ENCODE assay signal across 17 cellular contexts in the genomic region with DNA sequence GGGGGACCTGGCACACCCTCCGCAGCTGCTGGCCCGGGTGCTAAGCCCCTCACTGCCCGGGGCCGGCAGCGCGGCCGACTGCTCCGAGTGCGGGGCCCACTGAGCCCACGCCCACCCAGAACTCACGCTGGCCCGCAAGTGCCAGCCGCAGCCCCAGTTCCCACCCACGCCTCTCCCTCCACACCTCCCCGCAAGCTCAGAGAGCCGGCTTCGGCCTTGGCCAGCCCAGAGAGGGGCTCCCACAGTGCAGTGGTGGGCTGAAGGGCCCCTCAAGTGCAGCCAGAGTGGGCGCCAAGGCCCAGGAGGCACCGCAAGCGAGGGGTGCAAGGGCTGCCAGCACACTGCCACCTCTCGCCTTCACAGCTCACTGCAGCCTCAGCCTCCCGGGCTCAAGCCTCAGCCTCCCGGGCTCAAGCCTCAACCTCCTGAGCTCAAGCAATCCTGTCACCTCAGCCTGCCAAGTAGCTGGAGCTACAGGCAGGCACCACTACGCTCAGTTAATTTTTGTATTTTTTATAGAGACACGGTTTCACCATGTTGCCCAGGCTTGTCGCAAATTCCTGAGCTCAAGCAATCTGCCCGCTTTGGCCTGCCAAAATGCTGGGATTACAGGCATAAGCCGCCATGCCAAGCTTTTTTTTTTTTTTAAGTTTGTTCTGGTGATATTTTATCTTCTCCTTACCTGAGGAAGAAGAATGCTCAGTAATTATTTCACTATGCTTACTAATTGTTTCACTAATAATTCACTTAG.
DNase-seq lines count a peak whose midpoint lies in the region; ATAC-seq, FAIRE-seq and TF ChIP-seq lines count a peak whose summit lies in the region.
"Had no signal": no experiment of that assay in that cellular context is flagged by ENCODE, and none has a peak within 500 bp of the region (broad histone marks: within the 10 kb centered on the region; RNA-seq: fewer than 3 reads in every experiment).

No MANE protein-coding gene starts in this region.

- H3K36me3 ChIP-seq in bronchial epithelial cell (ENCODE audit: control insufficient read depth, insufficient read depth, low read length) (no peaks in the 10 kb centered on the region), keratinocyte (ENCODE audit: control insufficient read depth in 2 of 2, extremely low read depth in 1 of 2, insufficient read depth in 2 of 2, low read length in 2 of 2) (no peaks in the 10 kb centered on the region), vagina (no peaks in the 10 kb centered on the region)
- H3K36me3 ChIP-seq: BLaER1 had no signal

- DNase-seq in activated gamma-delta T cell (lab: John Stamatoyannopoulos, UW) (peak; percentile 12), activated gamma-delta T cell treated with Interleukin-2 at 50 U/mL for 16 hours (no peak), bronchial epithelial cell (ENCODE audit: low read depth) (peak; percentile 69), keratinocyte (ENCODE audit: low read depth, low spot score) (no peak), GM19239 (ENCODE audit: insufficient read length, low spot score) (no peak), vagina (ENCODE audit: extremely low spot score in 2 of 2) (no peak)
- DNase-seq: 8988T; AML-193; Caco-2; CD8-positive, alpha-beta memory T cell; DND-41; GDM1; GM23248 had no signal

- intact Hi-C loops in vagina (cut with DNase I): no loop called here

- H3K27me3 ChIP-seq in bronchial epithelial cell (ENCODE audit: control insufficient read depth, insufficient read depth, low read length) (no peaks in the 10 kb centered on the region), keratinocyte (ENCODE audit: control insufficient read depth, extremely low read depth, insufficient read depth, low read length) (no peaks in the 10 kb centered on the region), vagina (no peaks in the 10 kb centered on the region)
- H3K27me3 ChIP-seq: BLaER1 had no signal

- dilution Hi-C loops in keratinocyte (cut with MboI; ENCODE audit: extremely low pct_ligation_motif_present, low sequenced_read_pairs): no loop called here

- peak overlapping the region; percentile 54 for H3K4me2 ChIP-seq in keratinocyte (ENCODE audit: control insufficient read depth, extremely low read depth, insufficient read depth, low read depth, low read length)
- H3K4me2 ChIP-seq: BLaER1 had no signal

- TF ChIP-seq CTCF in bronchial epithelial cell (IDR thresholded peaks at IDR 0.05; ENCODE audit: insufficient read depth, low read length, severe bottlenecking) (peak; percentile 26), keratinocyte (optimal IDR thresholded peaks at IDR 0.05 in 1 of 3, IDR thresholded peaks at IDR 0.05 in 1 of 3, conservative IDR thresholded peaks at IDR 0.05 in 1 of 3; ENCODE audit: extremely low read depth in 1 of 3, insufficient read depth in 2 of 3, low read length in 3 of 3) (peak in 2 of 3 experiments; percentile 38 to 56), vagina (IDR thresholded peaks at IDR 0.05) (no peak)

- no peak overlapping the region for H3K9ac ChIP-seq in keratinocyte (ENCODE audit: control insufficient read depth, extremely low read depth, insufficient read depth, low read length)
- H3K9ac ChIP-seq: BLaER1, GM23248 had no signal

- H3K4me3 ChIP-seq in bronchial epithelial cell (ENCODE audit: low read depth, low read length): no peak overlapping the region
- no peak overlapping the region for H3K4me3 ChIP-seq in keratinocyte (ENCODE audit: control insufficient read depth in 2 of 3, extremely low read depth in 1 of 3, insufficient read depth in 2 of 3, low read depth in 1 of 3, low read length in 3 of 3)
- H3K4me3 ChIP-seq in vagina: no peak overlapping the region
- H3K4me3 ChIP-seq: BLaER1, GM23248 had no signal

- no peak for TF ChIP-seq POLR2A in vagina (IDR thresholded peaks at IDR 0.05)

- no peaks in the 10 kb centered on the region for H3K9me1 ChIP-seq in keratinocyte (ENCODE audit: control insufficient read depth, extremely low read depth, insufficient read depth, low read length)

- peak overlapping the region; percentile 70 for H2AFZ ChIP-seq in keratinocyte (ENCODE audit: control insufficient read depth, low read length)
- H2AFZ ChIP-seq: GM23248 had no signal

- no peak for ATAC-seq in GM21529 (IDR thresholded peaks at IDR 0.05; ENCODE audit: unreplicated experiment)

- H3K9me3 ChIP-seq in keratinocyte (ENCODE audit: control insufficient read depth, low read depth, low read length) (no peaks in the 10 kb centered on the region), vagina (no peaks in the 10 kb centered on the region)
- H3K9me3 ChIP-seq: Caco-2 had no signal

- no peaks in the 10 kb centered on the region for H4K20me1 ChIP-seq in keratinocyte (ENCODE audit: control insufficient read depth, extremely low read depth, insufficient read depth, low read length)
- H4K20me1 ChIP-seq: BLaER1 had no signal

- H3K4me1 ChIP-seq in keratinocyte (ENCODE audit: control insufficient read depth, extremely low read depth, insufficient read depth, low read length): peaks cover 9% of the 10 kb centered on the region
- H3K4me1 ChIP-seq in vagina: no peaks in the 10 kb centered on the region
- H3K4me1 ChIP-seq: BLaER1, Caco-2 had no signal

- FAIRE-seq in bronchial epithelial cell (lab: Jason Lieb, UNC): no peak
- FAIRE-seq in keratinocyte (lab: Jason Lieb, UNC): peak; percentile 20
- no peak for FAIRE-seq in GM19239 (lab: Jason Lieb, UNC)
- FAIRE-seq: H54 had no signal

- no peaks in the 10 kb centered on the region for H3K79me2 ChIP-seq in keratinocyte (ENCODE audit: control insufficient read depth, insufficient read depth, low read length)

- H3K27ac ChIP-seq in keratinocyte (ENCODE audit: control insufficient read depth, insufficient read depth, low read length): no peak overlapping the region
- H3K27ac ChIP-seq in vagina: no peak overlapping the region
- H3K27ac ChIP-seq: BLaER1, GM23248, HL-60 had no signal

Comparison
In these comparisons a context has a peak if more than half of its experiments do, and no peak if none do; other contexts are left out.
1. DNase-seq: peak in activated gamma-delta T cell (single experiment) and bronchial epithelial cell (single experiment); none in activated gamma-delta T cell treated with Interleukin-2 at 50 U/mL for 16 hours (single experiment), keratinocyte (single experiment), GM19239 (single experiment) and vagina (0 of 2).
2. CTCF ChIP-seq: peak in bronchial epithelial cell (single experiment) and keratinocyte (2 of 3); none in vagina (0 of 3).